24 cellular contexts compared by ENCODE assay signal in the genomic region with DNA sequence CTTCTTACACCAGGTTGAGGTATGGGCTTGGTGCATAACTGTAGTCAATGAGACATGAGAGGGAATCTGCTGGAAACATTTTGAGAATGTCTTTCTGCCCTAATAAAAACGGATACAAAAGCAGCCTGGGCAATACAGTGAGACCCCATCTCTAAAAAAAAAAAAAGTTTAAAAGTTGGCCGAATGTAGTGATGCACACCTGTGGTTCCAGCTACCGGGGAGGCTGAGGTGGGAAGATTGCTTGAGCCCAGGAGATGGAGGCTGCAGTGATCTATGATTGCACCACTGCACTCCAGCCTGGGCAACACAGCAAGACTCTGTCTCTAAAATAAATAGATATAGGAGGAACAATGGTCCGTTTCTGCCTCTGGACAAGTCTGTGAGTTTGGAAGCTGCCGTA.
A peak's percentile ranks its signal among the peaks of the same experiment; 100 is the strongest.
DNase-seq lines count a peak whose midpoint lies in the region; ATAC-seq and TF ChIP-seq lines count a peak whose summit lies in the region.
"Had no signal": no experiment of that assay in that cellular context is flagged by ENCODE, and none has a peak within 500 bp of the region (broad histone marks: within the 10 kb centered on the region; RNA-seq: fewer than 3 reads in every experiment).

No MANE protein-coding gene starts in this region.

- TF ChIP-seq CTCF in WTC11 (IDR thresholded peaks at IDR 0.05) (no peak), nephron (IDR thresholded peaks at IDR 0.05; ENCODE audit: unreplicated experiment in 3 of 3) (no peak)

- ATAC-seq in WTC11 (no peak), GM21360 (IDR thresholded peaks at IDR 0.05; ENCODE audit: unreplicated experiment) (no peak), HG03135 (IDR thresholded peaks at IDR 0.05; ENCODE audit: unreplicated experiment) (no peak)
- ATAC-seq: A549, GM12878 had no signal

- H4K20me1 ChIP-seq in BLaER1 = no peaks in the 10 kb centered on the region

- H3K36me3 Mint-ChIP-seq in WTC11 = no peaks in the 10 kb centered on the region
- peaks cover 4% of the 10 kb centered on the region for H3K36me3 Mint-ChIP-seq in nephron (ENCODE audit: low read depth)
- H3K36me3 Mint-ChIP-seq: CD14-positive monocyte; CD4-positive, alpha-beta memory T cell; CD4-positive, CD25-positive, alpha-beta regulatory T cell; CD8-positive, alpha-beta memory T cell had no signal

- DNase-seq in WTC11 (ENCODE audit: low spot score) (no peak), caudate nucleus (lab: John Stamatoyannopoulos, UW) (no peak)
- DNase-seq: AML-193; C1 segment of cervical spinal cord; CD4-positive, alpha-beta memory T cell; CD4-positive, CD25-positive, alpha-beta regulatory T cell; CD8-positive, alpha-beta memory T cell; COR-L47; DMS 273 treated with DMSO at 0.1 percent for 48 hours; DMS153; DMS53; DMS79; DND-41; EL; GDM1 had no signal

- H3K4me3 ChIP-seq in BLaER1 = no peak overlapping the region
- H3K4me3 ChIP-seq: A549, GM12878 had no signal

- H3K4me3 Mint-ChIP-seq in WTC11 (no peak overlapping the region), nephron (no peak overlapping the region)
- H3K4me3 Mint-ChIP-seq: B cell; CD14-positive monocyte; CD4-positive, alpha-beta memory T cell; CD4-positive, CD25-positive, alpha-beta regulatory T cell; CD8-positive, alpha-beta memory T cell had no signal

- H3K4me1 Mint-ChIP-seq in WTC11 (peaks cover 17% of the 10 kb centered on the region), nephron (peaks cover 45% of the 10 kb centered on the region)
- H3K4me1 Mint-ChIP-seq: B cell; CD14-positive monocyte; CD4-positive, alpha-beta memory T cell; CD4-positive, CD25-positive, alpha-beta regulatory T cell; CD8-positive, alpha-beta memory T cell had no signal

- H3K27ac ChIP-seq in BLaER1 (peak overlapping the region; percentile 48; the same call in 1 of the 2 replicates), caudate nucleus (ENCODE audit: low read depth, low read length) (no peak overlapping the region)
- H3K27ac ChIP-seq: 22Rv1, A549 had no signal

- H3K27me3 Mint-ChIP-seq in WTC11 (ENCODE audit: low read depth) (peaks cover 4% of the 10 kb centered on the region), nephron (ENCODE audit: low read depth) (peaks cover 7% of the 10 kb centered on the region)

- no peak overlapping the region for H3K9ac ChIP-seq in BLaER1

- peaks cover 33% of the 10 kb centered on the region for H3K9me3 ChIP-seq in BLaER1

- CTCF ChIA-PET in WTC11 (lab: Charles Lee) = no interaction called here

- H3K9me3 Mint-ChIP-seq in WTC11 (peaks cover 6% of the 10 kb centered on the region), nephron (no peaks in the 10 kb centered on the region)

- POLR2A ChIA-PET in WTC11 (lab: Charles Lee) = no interaction called here

- H3K4me1 ChIP-seq in BLaER1 = peaks cover 83% of the 10 kb centered on the region
- H3K4me1 ChIP-seq: A549 had no signal

- peak overlapping the region; percentile 49 for H3K4me2 ChIP-seq in BLaER1
- H3K4me2 ChIP-seq: A549 had no signal

- no peaks in the 10 kb centered on the region for H3K27me3 ChIP-seq in BLaER1

- H3K27ac Mint-ChIP-seq in WTC11 (no peak overlapping the region), nephron (peak overlapping the region; percentile 44 to 81 (median 58))
- H3K27ac Mint-ChIP-seq: B cell; CD14-positive monocyte; CD4-positive, alpha-beta memory T cell; CD4-positive, CD25-positive, alpha-beta regulatory T cell; CD8-positive, alpha-beta memory T cell had no signal

- H3K36me3 ChIP-seq in BLaER1 = peaks cover 4% of the 10 kb centered on the region; the same call in 1 of the 2 replicates

TF ChIP-seq in WTC11, 78 proteins besides CTCF, POLR2A, EP300 and RAD21:
- TF ChIP-seq ZNF121 (CRISPR knock-in tag; IDR thresholded peaks at IDR 0.05) = peak; percentile 75; the same call in 1 of the 2 replicates
- TF ChIP-seq, protein P1, sequence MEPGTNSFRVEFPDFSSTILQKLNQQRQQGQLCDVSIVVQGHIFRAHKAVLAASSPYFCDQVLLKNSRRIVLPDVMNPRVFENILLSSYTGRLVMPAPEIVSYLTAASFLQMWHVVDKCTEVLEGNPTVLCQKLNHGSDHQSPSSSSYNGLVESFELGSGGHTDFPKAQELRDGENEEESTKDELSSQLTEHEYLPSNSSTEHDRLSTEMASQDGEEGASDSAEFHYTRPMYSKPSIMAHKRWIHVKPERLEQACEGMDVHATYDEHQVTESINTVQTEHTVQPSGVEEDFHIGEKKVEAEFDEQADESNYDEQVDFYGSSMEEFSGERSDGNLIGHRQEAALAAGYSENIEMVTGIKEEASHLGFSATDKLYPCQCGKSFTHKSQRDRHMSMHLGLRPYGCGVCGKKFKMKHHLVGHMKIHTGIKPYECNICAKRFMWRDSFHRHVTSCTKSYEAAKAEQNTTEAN (CRISPR knock-in tag; IDR thresholded peaks at IDR 0.05) = no peak
TF ChIP-seq in WTC11: peak in this region for 1.
